3 cellular contexts compared by ENCODE assay signal in the genomic region with DNA sequence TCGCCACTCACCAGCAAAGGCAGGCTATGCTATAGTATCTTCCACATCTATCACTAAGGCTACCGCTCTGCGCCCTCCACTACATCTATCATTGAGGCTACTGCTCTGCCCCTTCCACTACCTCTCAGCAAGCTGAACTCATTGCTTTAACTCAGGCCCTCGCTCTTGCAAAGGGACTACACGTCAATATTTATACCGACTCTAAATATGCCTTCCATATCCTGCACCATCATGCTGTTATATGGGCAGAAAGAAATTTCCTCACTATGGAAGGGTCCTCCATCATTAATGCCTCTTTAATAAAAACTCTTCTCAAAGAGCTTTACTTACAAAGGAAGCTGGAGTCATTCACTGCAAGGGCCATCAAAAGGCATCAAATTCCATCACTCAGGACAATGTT.
DNase-seq lines count a peak whose midpoint lies in the region; ATAC-seq, FAIRE-seq and TF ChIP-seq lines count a peak whose summit lies in the region.
"Not testable (repeated sequence)": the region's sequence is repeated elsewhere in the genome, so short reads cannot be mapped to it uniquely, and the experiment has no call there.

No MANE protein-coding gene starts in this region.

- ATAC-seq in K562, result not testable (repeated sequence)

- H4K20me1 ChIP-seq in K562 (replicated peaks; ENCODE audit: control insufficient read depth, insufficient read depth, low read length), result not testable (repeated sequence)

- in situ Hi-C loops in K562 (cut with MboI), result not testable (repeated sequence)

- H3K27me3 ChIP-seq in K562 (ENCODE audit: control insufficient read depth in 2 of 2, insufficient read depth in 2 of 2, low read length in 2 of 2); esophagus muscularis mucosa: not testable (repeated sequence)

- intact Hi-C loops in K562 (cut with micrococcal nuclease); esophagus muscularis mucosa (cut with DNase I): not testable (repeated sequence)

- not testable (repeated sequence) for TF ChIP-seq EP300 in K562 (IDR thresholded peaks at IDR 0.05; ENCODE audit: low read length); esophagus muscularis mucosa (IDR thresholded peaks at IDR 0.05)

- FAIRE-seq in K562 (lab: Jason Lieb, UNC), result not testable (repeated sequence)

- not testable (repeated sequence) for H3K4me2 ChIP-seq in K562 (ENCODE audit: insufficient read depth, low read length)

- POLR2A ChIA-PET in HEK293 (lab: Yijun Ruan, JAX); K562 (lab: Yijun Ruan, JAX): not testable (repeated sequence)

- WGBS in K562 (ENCODE audit: insufficient coverage, low coverage, missing lambda C conversion rate), result 61% methylated on average over 6 of the region's 6 CpGs
- 94% methylated on average over 6 of the region's 6 CpGs for WGBS in esophagus muscularis mucosa

- not testable (repeated sequence) for DNase-seq in K562 (ENCODE audit: extremely low read depth in 1 of 4, low spot score in 3 of 4)
- DNase-seq in esophagus muscularis mucosa (ENCODE audit: extremely low spot score), result peak; percentile 7

- not testable (repeated sequence) for TF ChIP-seq RAD21 in K562 (CRISPR knock-in tag; conservative IDR thresholded peaks at IDR 0.05 in 1 of 2, IDR thresholded peaks at IDR 0.05 in 1 of 2)

- H3K27ac ChIP-seq in HEK293 (ENCODE audit: extremely low read depth, low read depth, low read length); K562 (ENCODE audit: extremely low read depth, low read depth, low read length); esophagus muscularis mucosa (replicated peaks in 1 of 4): not testable (repeated sequence)

- CTCF ChIA-PET in HEK293 (lab: Yijun Ruan, JAX), result interaction anchor here (0.6 to 0.9 kb wide), 2 partner anchors 15 to 592 kb away, joined by 3 read pairs; no protein-coding TSS in a partner anchor
- CTCF ChIA-PET in K562 (lab: Yijun Ruan, JAX; ENCODE audit: low intra/inter-chr PET ratio), result not testable (repeated sequence)

- not testable (repeated sequence) for TF ChIP-seq CTCF in HEK293 (tag by site-specific recombination; IDR thresholded peaks at IDR 0.05); K562 (IDR thresholded peaks at IDR 0.05 in 2 of 3, conservative IDR thresholded peaks at IDR 0.05 in 1 of 3; ENCODE audit: insufficient read depth in 2 of 3, low read depth in 1 of 3, low read length in 3 of 3); esophagus muscularis mucosa (IDR thresholded peaks at IDR 0.05)

- not testable (repeated sequence) for H3K79me2 ChIP-seq in K562 (ENCODE audit: control insufficient read depth, insufficient read depth, low read length)

- TF ChIP-seq POLR2A in K562 (conservative IDR thresholded peaks at IDR 0.05); esophagus muscularis mucosa (IDR thresholded peaks at IDR 0.05; ENCODE audit: low read depth): not testable (repeated sequence)

- not testable (repeated sequence) for H3K36me3 ChIP-seq in HEK293 (ENCODE audit: control insufficient read depth in 2 of 2, insufficient read depth in 1 of 2, low read length in 2 of 2); K562 (ENCODE audit: control insufficient read depth, insufficient read depth, low read length); esophagus muscularis mucosa

- H3K9ac ChIP-seq in K562 (ENCODE audit: insufficient read depth in 1 of 2, low read depth in 2 of 2, low read length in 2 of 2), result not testable (repeated sequence)

- not testable (repeated sequence) for BruUV-seq in K562 (replicated peaks; lab: Mats Ljungman, UMichigan)

- H3K4me3 ChIP-seq in HEK293 (ENCODE audit: low read depth, low read length); K562; esophagus muscularis mucosa: not testable (repeated sequence)

- not testable (repeated sequence) for H3K9me1 ChIP-seq in K562 (ENCODE audit: control insufficient read depth, insufficient read depth, low read length)

- H3K4me1 ChIP-seq in HEK293 (ENCODE audit: control insufficient read depth, insufficient read depth, low read length); K562 (replicated peaks in 1 of 2; ENCODE audit: control insufficient read depth in 2 of 2, insufficient read depth in 2 of 2, low read length in 2 of 2): not testable (repeated sequence)
- peaks cover 0 to 11% (median 0%) of the 10 kb centered on the region in 4 donors for H3K4me1 ChIP-seq in esophagus muscularis mucosa

- H3K9me3 ChIP-seq in HEK293 (ENCODE audit: control insufficient read depth, insufficient read depth, low read depth, low read length); K562 (replicated peaks; ENCODE audit: control insufficient read depth, insufficient read depth, low read depth, low read length); esophagus muscularis mucosa: not testable (repeated sequence)

- not testable (repeated sequence) for H2AFZ ChIP-seq in K562 (ENCODE audit: low read depth, low read length)

TF ChIP-seq in HEK293, 187 proteins besides CTCF, POLR2A, EP300 and RAD21:
- TF ChIP-seq ZNF600 (tag by site-specific recombination; IDR thresholded peaks at IDR 0.05), result peak; percentile 58
TF ChIP-seq in HEK293: peak in this region for 1; not testable (repeated sequence) for 186.

TF ChIP-seq in K562, 482 proteins besides CTCF, POLR2A, EP300 and RAD21:
- TF ChIP-seq TRIM28 (IDR thresholded peaks at IDR 0.05) (0 out of 2 replicates have a peak, but pooled peaks have one; percentile 24), CBX3 (IDR thresholded peaks at IDR 0.05; ENCODE audit: borderline replicate concordance in 1 of 2, low read length in 2 of 2) (peak in 1 of 2 experiments; percentile 71; a peak in 1 of 3 replicates), CBX5 (IDR thresholded peaks at IDR 0.05; ENCODE audit: borderline replicate concordance, low read depth) (peak; percentile 70; the same call in 1 of the 2 replicates), TRIM24 (IDR thresholded peaks at IDR 0.05) (peak in 1 of 2 experiments; percentile 33; a peak in 1 of 4 replicates)
